Comparison of ENCODE assay signal across 1 cellular context in genomic region chr5:108206707-108207106, GRCh38.
TF ChIP-seq lines count a peak whose summit lies in the region.

No MANE protein-coding gene starts in this region.

TF ChIP-seq in WTC11, 78 proteins besides CTCF, POLR2A, EP300 and RAD21 (continued from another document):
- TF ChIP-seq ZNF281 (CRISPR knock-in tag; IDR thresholded peaks at IDR 0.05) (no peak), FOXP1 (CRISPR knock-in tag; IDR thresholded peaks at IDR 0.05; ENCODE audit: borderline replicate concordance) (no peak), EMX1 (CRISPR knock-in tag; IDR thresholded peaks at IDR 0.05) (no peak), ERG (CRISPR knock-in tag; IDR thresholded peaks at IDR 0.05) (no peak), PREB (CRISPR knock-in tag; IDR thresholded peaks at IDR 0.05; ENCODE audit: borderline replicate concordance) (no peak), PRRX2 (CRISPR knock-in tag; IDR thresholded peaks at IDR 0.05) (no peak), ZSCAN18 (CRISPR knock-in tag; IDR thresholded peaks at IDR 0.05) (no peak), NR2C2 (CRISPR knock-in tag; IDR thresholded peaks at IDR 0.05) (no peak), TCF7 (CRISPR knock-in tag; IDR thresholded peaks at IDR 0.05; ENCODE audit: low read depth) (no peak), TEAD1 (CRISPR knock-in tag; IDR thresholded peaks at IDR 0.05) (no peak)
